ENCODE assay signal across 28 cellular contexts in genomic region chr10:94085288-94085687, GRCh38.
"Had no signal": no experiment of that assay in that cellular context is flagged by ENCODE, and none has a peak within 500 bp of the region (broad histone marks: within the 10 kb centered on the region; RNA-seq: fewer than 3 reads in every experiment).

No MANE protein-coding gene starts in this region.

- H3K9me3 ChIP-seq: adrenal gland, colonic mucosa had no signal

- H3K36me3 ChIP-seq: adrenal gland, breast epithelium, cardiac muscle cell, colonic mucosa, heart left ventricle had no signal

- H3K4me3 ChIP-seq: adrenal gland, breast epithelium, cardiac muscle cell, colonic mucosa, heart left ventricle had no signal

- H3K27ac ChIP-seq: adrenal gland, breast epithelium, cardiac muscle cell, colonic mucosa, epithelial cell of prostate, heart left ventricle had no signal

- H3K27me3 ChIP-seq: adrenal gland, breast epithelium, cardiac muscle cell, colonic mucosa, heart left ventricle had no signal

- H3K4me1 ChIP-seq: breast epithelium, colonic mucosa had no signal

- DNase-seq: activated CD4-positive, alpha-beta memory T cell treated with anti-CD3 and anti-CD28 coated beads for 36 hours; activated CD4-positive, alpha-beta T cell treated with anti-CD3 and anti-CD28 coated beads for 36 hours; activated CD4-positive, alpha-beta T cell treated with anti-CD3 and anti-CD28 coated beads, Interleukin-2, amount 10 ng/mL, durations not matched to agents 24 days and 14 days; activated CD4-positive, CD25-positive, alpha-beta regulatory T cell; activated CD4-positive, CD25-positive, alpha-beta regulatory T cell treated with anti-CD3 and anti-CD28 coated beads, Interleukin-2, amount 50 U/mL, for 72 hours; activated CD8-positive, alpha-beta memory T cell treated with anti-CD3 and anti-CD28 coated beads, Interleukin-2, amount 10 ng/mL, durations not matched to agents 7 days and 5 days; activated CD8-positive, alpha-beta memory T cell treated with anti-CD3 and anti-CD28 coated beads, Interleukin-2, amount 50 U/mL, for 4 hours; activated CD8-positive, alpha-beta T cell treated with anti-CD3 and anti-CD28 coated beads, Interleukin-2, amount 10 ng/mL, durations not matched to agents 7 days and 5 days; activated effector memory CD4-positive, alpha-beta T cell treated with anti-CD3 and anti-CD28 coated beads, Interleukin-2, amount 50 U/mL, for 16 hours; activated naive CD4-positive, alpha-beta T cell treated with anti-CD3 and anti-CD28 coated beads for 36 hours; activated naive CD8-positive, alpha-beta T cell treated with anti-CD3 and anti-CD28 coated beads for 36 hours; activated naive CD8-positive, alpha-beta T cell treated with anti-CD3 and anti-CD28 coated beads, Interleukin-2, amount 50 U/mL, for 24 hours; activated T-cell treated with anti-CD3 and anti-CD28 coated beads, Interleukin-2, amount 50 U/mL, for 1 hour; activated T-cell treated with anti-CD3 and anti-CD28 coated beads, Interleukin-2, amount 50 U/mL, for 48 hours; adrenal gland; amygdala; aorta; central memory CD4-positive, alpha-beta T cell; cerebellar nuclear complex; colonic mucosa; effector CD8-positive, alpha-beta T cell; foreskin fibroblast; glutamatergic neuron; heart left ventricle; T-helper 2 cell had no signal

- ATAC-seq: activated CD4-positive, alpha-beta T cell treated with anti-CD3 and anti-CD28 coated beads for 36 hours; activated CD8-positive, alpha-beta memory T cell treated with anti-CD3 and anti-CD28 coated beads, Interleukin-2, amount 10 ng/mL, durations not matched to agents 7 days and 5 days; activated CD8-positive, alpha-beta T cell treated with anti-CD3 and anti-CD28 coated beads, Interleukin-2, amount 10 ng/mL, durations not matched to agents 7 days and 5 days; activated naive CD8-positive, alpha-beta T cell treated with anti-CD3 and anti-CD28 coated beads, Interleukin-2, amount 50 U/mL, for 24 hours; heart left ventricle had no signal
